In the genomic region with DNA sequence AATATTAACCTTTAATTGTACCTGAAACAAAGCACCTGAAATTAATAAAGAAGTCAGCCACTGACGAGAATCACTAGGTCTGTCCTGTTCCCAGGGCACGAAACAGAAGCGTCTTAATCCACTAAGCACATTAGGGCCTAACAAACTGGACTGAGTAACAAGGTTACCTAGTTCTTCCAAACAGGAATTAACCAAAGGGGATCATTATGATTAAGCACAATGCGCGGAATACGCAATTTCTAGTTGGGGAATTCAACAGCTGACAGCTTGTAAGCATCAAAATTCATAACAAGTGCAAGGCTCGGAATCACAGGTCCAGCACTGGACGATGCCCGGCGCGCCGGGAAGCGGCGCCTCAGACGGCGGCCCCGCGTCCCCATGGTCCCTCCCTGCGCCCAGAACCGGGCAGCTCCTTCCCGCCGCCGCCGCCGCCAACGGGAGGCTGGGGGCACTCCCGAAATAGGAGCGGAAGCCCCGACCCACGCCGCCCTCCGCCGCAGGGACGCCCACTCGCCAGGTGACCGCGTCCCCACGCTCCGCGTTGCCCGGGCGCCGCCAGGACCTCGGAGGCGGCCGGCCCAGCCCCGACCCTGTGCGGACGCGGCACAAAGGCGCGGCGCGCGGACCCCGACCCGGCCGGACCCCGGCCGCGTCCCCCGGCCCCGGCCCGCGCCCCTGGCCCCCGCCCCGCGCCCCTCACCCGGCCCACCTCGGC, we compare ENCODE assay signal across 8 cellular contexts. TPM values are rescaled to one million over a fixed set of nuclear protein-coding genes. Genes with fewer than 3 reads are reported as not detected.
DNase-seq lines count a peak whose midpoint lies in the region; ATAC-seq and TF ChIP-seq lines count a peak whose summit lies in the region.

No MANE protein-coding gene starts in this region.

- DNase-seq in activated B cell treated with CpG ODN at 0.5 μM for 24 hours (peak; percentile 23), foreskin fibroblast (peak in 1 of 2 donors; percentile 58), prostate gland (ENCODE audit: low spot score) (no peak), SHP77 treated with DMSO at 0.1 percent for 48 hours (lab: John Stamatoyannopoulos, UW) (no peak), NK-92 (lab: John Stamatoyannopoulos, UW; ENCODE audit: unreplicated experiment) (no peak)

- H3K27me3 ChIP-seq in prostate gland (replicated peaks; ENCODE audit: insufficient read depth) = no peaks in the 10 kb centered on the region

- TF ChIP-seq POLR2A in prostate gland (IDR thresholded peaks at IDR 0.05) = no peak

- CTCF ChIA-PET in activated B cell treated with CpG ODN at 0.5 μM for 24 hours (lab: Charles Lee) = no interaction called here

- no peaks in the 10 kb centered on the region for H3K4me1 ChIP-seq in prostate gland (replicated peaks)

- H3K4me3 ChIP-seq in foreskin fibroblast (ENCODE audit: low read depth in 1 of 2, low read length in 2 of 2) (peak overlapping the region; percentile 47 to 55), prostate gland (peak overlapping the region; percentile 56 to 79)

- peaks cover 42% of the 10 kb centered on the region for H3K4me1 Mint-ChIP-seq in activated B cell treated with CpG ODN at 0.5 μM for 24 hours

- H3K27me3 Mint-ChIP-seq in activated B cell treated with CpG ODN at 0.5 μM for 24 hours = no peaks in the 10 kb centered on the region

- TF ChIP-seq CTCF in C4-2B (conservative IDR thresholded peaks at IDR 0.05) (no peak), activated B cell treated with CpG ODN at 0.5 μM for 24 hours (IDR thresholded peaks at IDR 0.05) (no peak), foreskin fibroblast (IDR thresholded peaks at IDR 0.05; ENCODE audit: low read depth, low read length) (no peak), prostate gland (IDR thresholded peaks at IDR 0.05) (no peak)

- H3K27ac Mint-ChIP-seq in activated B cell treated with CpG ODN at 0.5 μM for 24 hours = peak overlapping the region; percentile 69

- whole genome bisulfite sequencing in prostate gland = under 1% methylated on average over 48 of the region's 70 CpGs

- intact Hi-C loops in activated B cell treated with CpG ODN at 0.5 μM for 24 hours (cut with micrococcal nuclease) = loop anchor here (1.0 to 5.0 kb wide), 6 partner anchors 19 to 576 kb away; a partner anchor contains a TSS
- intact Hi-C loops in prostate gland (cut with DNase I) = loop anchor here (5.0 kb wide), 1 partner anchor 56 kb away; a partner anchor contains a TSS

- no peaks in the 10 kb centered on the region for H3K9me3 ChIP-seq in prostate gland

- peak; percentile 13 for ATAC-seq in GM19035 (IDR thresholded peaks at IDR 0.05; ENCODE audit: unreplicated experiment)
- ATAC-seq in HG03521 (IDR thresholded peaks at IDR 0.05; ENCODE audit: unreplicated experiment) = peak; percentile 2
- ATAC-seq in activated B cell treated with CpG ODN at 0.5 μM for 24 hours (ENCODE audit: low read depth) = no peak

- POLR2A ChIA-PET in activated B cell treated with CpG ODN at 0.5 μM for 24 hours (lab: Charles Lee) = no interaction called here

- peaks cover 4% of the 10 kb centered on the region for H3K9me3 Mint-ChIP-seq in activated B cell treated with CpG ODN at 0.5 μM for 24 hours

- H3K36me3 Mint-ChIP-seq in activated B cell treated with CpG ODN at 0.5 μM for 24 hours (ENCODE audit: low read depth) = peaks cover 23% of the 10 kb centered on the region

- H3K36me3 ChIP-seq in prostate gland = no peaks in the 10 kb centered on the region

- peak overlapping the region; percentile 77 for H3K4me3 Mint-ChIP-seq in activated B cell treated with CpG ODN at 0.5 μM for 24 hours

- H3K27ac ChIP-seq in C4-2B = peak overlapping the region; percentile 81
- H3K27ac ChIP-seq in prostate gland = peak overlapping the region; percentile 23 to 63

RNA-seq across cellular contexts. Expression of a gene that starts 0.9 kb away (rescaled TPM):
- 16.9 and 23.7 TPM in 2 replicates for total RNA-seq in activated B cell treated with CpG ODN at 0.5 μM for 24 hours
- 10 to 100 TPM; 28.3 to 86.6 TPM for total RNA-seq in prostate gland

RNA-seq across cellular contexts. Expression of a gene that starts 54.7 kb away (rescaled TPM):
- total RNA-seq in activated B cell treated with CpG ODN at 0.5 μM for 24 hours (24.3 and 25.5 TPM in 2 replicates), prostate gland (10 to 100 TPM; 53.7 to 59.1 TPM)
